In the genomic region with DNA sequence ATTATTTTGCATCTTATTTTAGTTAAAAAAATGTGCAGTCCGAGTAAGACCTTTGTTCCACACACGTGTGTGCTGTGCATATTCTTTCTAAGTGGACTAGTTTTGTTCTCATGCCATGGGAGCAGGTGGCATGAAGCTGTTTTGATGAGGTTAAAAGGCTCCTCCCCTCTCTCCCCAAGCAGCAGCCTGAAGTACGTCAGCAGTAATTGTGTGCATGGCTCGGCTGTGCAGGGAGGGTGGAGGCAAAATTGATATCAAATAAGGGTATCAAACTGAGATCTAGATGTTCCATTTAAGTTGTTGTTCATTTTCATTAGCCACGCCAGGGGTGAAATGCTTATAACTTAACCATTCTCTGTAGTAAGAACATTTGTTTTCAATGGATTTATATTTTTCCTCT, we compare ENCODE assay signal across 17 cellular contexts. TPM values are rescaled to one million over a fixed set of nuclear protein-coding genes. Genes with fewer than 3 reads are reported as not detected.
A peak's percentile ranks its signal among the peaks of the same experiment; 100 is the strongest.
DNase-seq lines count a peak whose midpoint lies in the region; ATAC-seq and TF ChIP-seq lines count a peak whose summit lies in the region.
"Had no signal": no experiment of that assay in that cellular context is flagged by ENCODE, and none has a peak within 500 bp of the region (broad histone marks: within the 10 kb centered on the region; RNA-seq: fewer than 3 reads in every experiment).

A gene (plus strand): TSS at position 202 of the 400 bp plus-strand sequence. CDS start 9,171 bp downstream, outside the sequence.

- H2AFZ ChIP-seq in neural cell (ENCODE audit: low read depth, low read length), result peak within 1 kb of the TSS; percentile 86

- no peaks in the 10 kb centered on the region for H3K9me3 Mint-ChIP-seq in osteocyte (ENCODE audit: unreplicated experiment)
- H3K9me3 Mint-ChIP-seq: stimulated activated effector memory CD8-positive, alpha-beta T cell treated with anti-CD3 and anti-CD28 coated beads, Interleukin-12 subunit alpha, Interleukin-12 subunit beta, amount 100 ng/mL, for 72 hours had no signal

- H3K27ac Mint-ChIP-seq in osteocyte (ENCODE audit: unreplicated experiment), result no peak within 1 kb of the TSS
- H3K27ac Mint-ChIP-seq: stimulated activated effector memory CD8-positive, alpha-beta T cell treated with anti-CD3 and anti-CD28 coated beads, Interleukin-12 subunit alpha, Interleukin-12 subunit beta, amount 100 ng/mL, for 72 hours had no signal

- DNase-seq in DMS79 treated with DMSO at 0.1 percent for 48 hours (lab: John Stamatoyannopoulos, UW) (peak; percentile 88), NCI-H2081 treated with DMSO at 0.1 percent for 48 hours (lab: John Stamatoyannopoulos, UW) (peak; percentile 84), SJCRH30 (peak; percentile 48 to 68), T1000 (lab: John Stamatoyannopoulos, UW) (no peak), HPDE6-E6E7 (ENCODE audit: extremely low spot score) (no peak), osteocyte (ENCODE audit: extremely low spot score, unreplicated experiment) (no peak)

- peaks cover 5% of the 10 kb centered on the region for H3F3A ChIP-seq in neural cell (ENCODE audit: insufficient read depth, low read length, poor library complexity, severe bottlenecking)

- TF ChIP-seq EP300 in neural cell (conservative IDR thresholded peaks at IDR 0.05; ENCODE audit: poor library complexity, severe bottlenecking), result no peak

- no peaks in the 10 kb centered on the region for H3K36me3 Mint-ChIP-seq in osteocyte (ENCODE audit: unreplicated experiment)
- H3K36me3 Mint-ChIP-seq: stimulated activated effector memory CD8-positive, alpha-beta T cell treated with anti-CD3 and anti-CD28 coated beads, Interleukin-12 subunit alpha, Interleukin-12 subunit beta, amount 100 ng/mL, for 72 hours had no signal

- no peaks in the 10 kb centered on the region for H3K36me3 ChIP-seq in SJCRH30
- H3K36me3 ChIP-seq in neural cell (ENCODE audit: insufficient read depth, low read length), result no peaks in the 10 kb centered on the region
- H3K36me3 ChIP-seq: adrenal gland, heart right ventricle had no signal

- H3K4me2 ChIP-seq in neural cell (ENCODE audit: low read length), result peak within 1 kb of the TSS; percentile 96

- H3K4me3 ChIP-seq in SJCRH30 (peak within 1 kb of the TSS; percentile 31), neural cell (ENCODE audit: low read length) (peak within 1 kb of the TSS; percentile 67)
- H3K4me3 ChIP-seq: adrenal gland, heart right ventricle had no signal

- H3K9me2 ChIP-seq in neural cell (ENCODE audit: insufficient read depth, low read length), result no peaks in the 10 kb centered on the region

- H3K4me1 Mint-ChIP-seq in osteocyte (ENCODE audit: unreplicated experiment), result no peaks in the 10 kb centered on the region
- H3K4me1 Mint-ChIP-seq: stimulated activated effector memory CD8-positive, alpha-beta T cell treated with anti-CD3 and anti-CD28 coated beads, Interleukin-12 subunit alpha, Interleukin-12 subunit beta, amount 100 ng/mL, for 72 hours had no signal

- H4K20me1 ChIP-seq in neural cell (ENCODE audit: insufficient read depth), result no peaks in the 10 kb centered on the region

- peaks cover 34% of the 10 kb centered on the region for H3K27me3 Mint-ChIP-seq in osteocyte (ENCODE audit: unreplicated experiment)

- H3K9ac ChIP-seq in neural cell (ENCODE audit: low read length), result peak within 1 kb of the TSS; percentile 90

- H3K79me2 ChIP-seq in neural cell (replicated peaks; ENCODE audit: insufficient read depth, low read length), result peaks cover 35% of the 10 kb centered on the region

- peaks cover 30% of the 10 kb centered on the region for H3K4me1 ChIP-seq in SJCRH30
- H3K4me1 ChIP-seq: adrenal gland, heart right ventricle had no signal

- no peak within 1 kb of the TSS for H3K4me3 Mint-ChIP-seq in osteocyte (ENCODE audit: unreplicated experiment)
- H3K4me3 Mint-ChIP-seq: stimulated activated effector memory CD8-positive, alpha-beta T cell treated with anti-CD3 and anti-CD28 coated beads, Interleukin-12 subunit alpha, Interleukin-12 subunit beta, amount 100 ng/mL, for 72 hours had no signal

- H3K9me3 ChIP-seq in SJCRH30 (replicated peaks), result no peaks in the 10 kb centered on the region
- no peaks in the 10 kb centered on the region for H3K9me3 ChIP-seq in neural cell (ENCODE audit: low read length)
- H3K9me3 ChIP-seq: adrenal gland, heart right ventricle had no signal

- H3K27me3 ChIP-seq in SJCRH30, result no peaks in the 10 kb centered on the region
- H3K27me3 ChIP-seq in neural cell (ENCODE audit: insufficient read depth, low read depth, low read length), result no peaks in the 10 kb centered on the region
- H3K27me3 ChIP-seq: adrenal gland had no signal

- TF ChIP-seq CTCF in neural cell (IDR thresholded peaks at IDR 0.05; ENCODE audit: poor library complexity, severe bottlenecking) (no peak), osteocyte (IDR thresholded peaks at IDR 0.05) (no peak)

- no peak for TF ChIP-seq RAD21 in neural cell (conservative IDR thresholded peaks at IDR 0.05)

- H3K27ac ChIP-seq in SJCRH30, result peak within 1 kb of the TSS; percentile 89
- peak within 1 kb of the TSS; percentile 99 for H3K27ac ChIP-seq in neural cell (ENCODE audit: low read length)
- H3K27ac ChIP-seq: heart right ventricle, VCaP had no signal

- no peak for ATAC-seq in HG03196 (IDR thresholded peaks at IDR 0.05; ENCODE audit: unreplicated experiment)
- ATAC-seq: heart right ventricle; Right ventricle myocardium inferior; stimulated activated effector memory CD8-positive, alpha-beta T cell treated with anti-CD3 and anti-CD28 coated beads, Interleukin-12 subunit alpha, Interleukin-12 subunit beta, amount 100 ng/mL, for 72 hours had no signal

TF ChIP-seq in neural cell, 6 proteins besides CTCF, POLR2A, EP300 and RAD21:
- TF ChIP-seq POLR2AphosphoS5 (IDR thresholded peaks at IDR 0.05) (peak; percentile 85), TAF1 (IDR thresholded peaks at IDR 0.05; ENCODE audit: low read depth) (no peak)

RNA-seq across cellular contexts. Expression of the gene that starts here (rescaled TPM):
- total RNA-seq in SJCRH30 (2014; rRNA removed; shearing (Covaris generic)), result 0.46 and 0.69 TPM in 2 replicates
- polyA plus RNA-seq in neural cell, result 0.98 and 1.1 TPM in 2 replicates
- polyA minus RNA-seq in neural cell, result 10.5 and 12.8 TPM in 2 replicates
- not detected in 2 replicates for total RNA-seq in osteocyte
- total RNA-seq: HT1080, mammary epithelial cell, osteoblast, Right ventricle myocardium inferior had no signal
- polyA plus RNA-seq: BJ, heart right ventricle, mammary epithelial cell had no signal

Comparison
In these comparisons a context has a peak if more than half of its experiments do, and no peak if none do; other contexts are left out.
1. Peak in DNase-seq, H3K4me3 ChIP-seq and H3K27ac ChIP-seq in SJCRH30; RNA of the gene not detected or under 1 TPM.
2. DNase-seq: peak in DMS79 treated with DMSO at 0.1 percent for 48 hours (single experiment) and NCI-H2081 treated with DMSO at 0.1 percent for 48 hours (single experiment); none in T1000 (single experiment), HPDE6-E6E7 (single experiment) and osteocyte (single experiment).